12 cellular contexts compared by ENCODE assay signal in the genomic region with DNA sequence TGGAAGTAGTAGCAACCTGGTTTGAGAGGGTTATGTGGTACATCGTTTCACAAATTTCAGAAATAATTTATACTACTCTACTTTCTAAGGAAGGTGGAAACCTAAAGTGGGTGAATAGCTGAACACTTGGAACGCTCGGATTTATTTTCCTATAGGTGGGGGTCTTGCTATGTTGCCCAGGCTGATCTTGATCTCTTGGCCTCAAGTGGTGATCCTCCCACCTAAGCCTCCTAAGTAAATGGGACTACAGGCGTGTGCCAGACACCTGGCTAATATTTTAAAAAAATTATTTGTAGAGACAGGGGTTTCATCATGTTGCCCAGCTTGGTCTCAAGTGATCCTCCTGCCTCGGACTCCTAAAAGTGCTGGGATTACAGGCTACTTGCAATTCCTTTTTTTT. TPM values are rescaled to one million over a fixed set of nuclear protein-coding genes. Genes with fewer than 3 reads are reported as not detected.
A peak's percentile ranks its signal among the peaks of the same experiment; 100 is the strongest.
DNase-seq lines count a peak whose midpoint lies in the region; ATAC-seq, FAIRE-seq and TF ChIP-seq lines count a peak whose summit lies in the region.
"Had no signal": no experiment of that assay in that cellular context is flagged by ENCODE, and none has a peak within 500 bp of the region (broad histone marks: within the 10 kb centered on the region; RNA-seq: fewer than 3 reads in every experiment).

No MANE protein-coding gene starts in this region.

- in situ Hi-C loops in K562 (cut with MboI): no loop called here

- no peaks in the 10 kb centered on the region for H3K9me3 Mint-ChIP-seq in natural killer cell treated with Interleukin-12 subunit alpha and Interleukin-12 subunit beta and Interleukin-15 and Interleukin-18, amount 100 ng/mL, for 72 hours

- H3K4me3 ChIP-seq in A673 (ENCODE audit: low read depth, low read length, poor library complexity, severe bottlenecking) (no peak overlapping the region), DOHH2 (ENCODE audit: low read length) (no peak overlapping the region), K562 (no peak overlapping the region), Peyer's patch (no peak overlapping the region)
- H3K4me3 ChIP-seq: skin epidermis had no signal

- TF ChIP-seq POLR2A in K562 (conservative IDR thresholded peaks at IDR 0.05): no peak
- TF ChIP-seq POLR2A in Peyer's patch (IDR thresholded peaks at IDR 0.05): no peak

- BruUV-seq in A673 (replicated peaks; lab: Mats Ljungman, UMichigan) (no TSS peak), K562 (replicated peaks; lab: Mats Ljungman, UMichigan) (no TSS peak)

- no peak for TF ChIP-seq EP300 in K562 (IDR thresholded peaks at IDR 0.05; ENCODE audit: low read length)

- H3K27me3 Mint-ChIP-seq in natural killer cell treated with Interleukin-12 subunit alpha and Interleukin-12 subunit beta and Interleukin-15 and Interleukin-18, amount 100 ng/mL, for 72 hours: no peaks in the 10 kb centered on the region

- H3K9me2 ChIP-seq in DOHH2 (replicated peaks; ENCODE audit: control insufficient read depth, low read length): no peaks in the 10 kb centered on the region

- ATAC-seq in K562: no peak
- no peak for ATAC-seq in natural killer cell treated with Interleukin-12 subunit alpha and Interleukin-12 subunit beta and Interleukin-15 and Interleukin-18, amount 100 ng/mL, for 72 hours
- no peak for ATAC-seq in HG03571 (IDR thresholded peaks at IDR 0.05; ENCODE audit: unreplicated experiment)

- TF ChIP-seq CTCF in A673 (conservative IDR thresholded peaks at IDR 0.05; ENCODE audit: low read depth, low read length) (no peak), DOHH2 (IDR thresholded peaks at IDR 0.05; ENCODE audit: low read depth, low read length, poor library complexity, severe bottlenecking) (no peak), K562 (IDR thresholded peaks at IDR 0.05 in 2 of 3, conservative IDR thresholded peaks at IDR 0.05 in 1 of 3; ENCODE audit: insufficient read depth in 2 of 3, low read depth in 1 of 3, low read length in 3 of 3) (no peak), Peyer's patch (IDR thresholded peaks at IDR 0.05) (no peak)

- peaks cover 3% of the 10 kb centered on the region; the same call in 1 of the 2 replicates for H3F3A ChIP-seq in DOHH2 (ENCODE audit: control insufficient read depth, insufficient read depth)

- no peak for FAIRE-seq in K562 (lab: Jason Lieb, UNC)

- H3K9me3 ChIP-seq in A673 (ENCODE audit: low read depth, low read length, poor library complexity, severe bottlenecking) (no peaks in the 10 kb centered on the region), DOHH2 (ENCODE audit: control insufficient read depth, insufficient read depth, low read length) (no peaks in the 10 kb centered on the region), K562 (replicated peaks; ENCODE audit: control insufficient read depth, insufficient read depth, low read depth, low read length) (no peaks in the 10 kb centered on the region), Peyer's patch (no peaks in the 10 kb centered on the region)

- H3K4me2 ChIP-seq in DOHH2 (ENCODE audit: low read length) (peak overlapping the region; percentile 77; the same call in 1 of the 2 replicates), K562 (ENCODE audit: insufficient read depth, low read length) (peak overlapping the region; percentile 27; the same call in 1 of the 2 replicates)

- intact Hi-C loops in A673 (cut with micrococcal nuclease; ENCODE audit: unreplicated experiment): no loop called here
- intact Hi-C loops in K562 (cut with micrococcal nuclease): no loop called here

- H3K9me1 ChIP-seq in K562 (ENCODE audit: control insufficient read depth, insufficient read depth, low read length): peaks cover 3% of the 10 kb centered on the region

- H3K36me3 ChIP-seq in A673 (ENCODE audit: insufficient read depth, low read length, poor library complexity, severe bottlenecking): peaks cover 27% of the 10 kb centered on the region
- peaks cover 97% of the 10 kb centered on the region for H3K36me3 ChIP-seq in DOHH2 (ENCODE audit: control insufficient read depth, low read length)
- H3K36me3 ChIP-seq in K562 (ENCODE audit: control insufficient read depth, insufficient read depth, low read length): peaks cover 77% of the 10 kb centered on the region
- H3K36me3 ChIP-seq in Peyer's patch: no peaks in the 10 kb centered on the region

- DNase-seq in A673 (ENCODE audit: low spot score) (no peak), K562 (ENCODE audit: extremely low read depth in 1 of 4, low spot score in 3 of 4) (no peak), Peyer's patch (no peak), NCI-H524 (lab: John Stamatoyannopoulos, UW) (no peak), AG20443 (ENCODE audit: low spot score) (no peak)
- DNase-seq in natural killer cell treated with Interleukin-12 subunit alpha and Interleukin-12 subunit beta and Interleukin-15 and Interleukin-18, amount 100 ng/mL, for 72 hours (ENCODE audit: low spot score): no peak
- DNase-seq: NCI-H226 had no signal

- WGBS in K562 (ENCODE audit: insufficient coverage, low coverage, missing lambda C conversion rate): 87% methylated on average over 5 of the region's 5 CpGs

- H3K4me3 Mint-ChIP-seq in natural killer cell treated with Interleukin-12 subunit alpha and Interleukin-12 subunit beta and Interleukin-15 and Interleukin-18, amount 100 ng/mL, for 72 hours: peak overlapping the region; percentile 36
- H3K4me3 Mint-ChIP-seq: CD14-positive monocyte had no signal

- H3K4me1 ChIP-seq in A673 (ENCODE audit: insufficient read depth, low read length, poor library complexity, severe bottlenecking) (peaks cover 24% of the 10 kb centered on the region), DOHH2 (ENCODE audit: control insufficient read depth, low read length) (peaks cover 78% of the 10 kb centered on the region), K562 (replicated peaks in 1 of 2; ENCODE audit: control insufficient read depth in 2 of 2, insufficient read depth in 2 of 2, low read length in 2 of 2) (peaks cover 20 to 54% of the 10 kb centered on the region in 2 experiments), Peyer's patch (peaks cover 0 to 72% (median 13%) of the 10 kb centered on the region in 4 donors)

- CTCF ChIA-PET in A673 (lab: Charles Lee): no interaction called here
- CTCF ChIA-PET in K562 (lab: Yijun Ruan, JAX; ENCODE audit: low intra/inter-chr PET ratio): no interaction called here

- H4K20me1 ChIP-seq in DOHH2 (ENCODE audit: control insufficient read depth, insufficient read depth, low read depth, low read length) (peaks cover 64% of the 10 kb centered on the region), K562 (replicated peaks; ENCODE audit: control insufficient read depth, insufficient read depth, low read length) (peaks cover 70% of the 10 kb centered on the region)

- H3K27ac ChIP-seq in A673 (ENCODE audit: low read depth, low read length, poor library complexity, severe bottlenecking) (peak overlapping the region; percentile 9), DOHH2 (ENCODE audit: low read depth, low read length) (no peak overlapping the region), K562 (ENCODE audit: extremely low read depth, low read depth, low read length) (no peak overlapping the region), Peyer's patch (peak overlapping the region in 2 of 4 donors; percentile 15 to 63)
- H3K27ac ChIP-seq: HL-60 had no signal

- peaks cover 37% of the 10 kb centered on the region for H3K36me3 Mint-ChIP-seq in natural killer cell treated with Interleukin-12 subunit alpha and Interleukin-12 subunit beta and Interleukin-15 and Interleukin-18, amount 100 ng/mL, for 72 hours

- TF ChIP-seq RAD21 in K562 (CRISPR knock-in tag; conservative IDR thresholded peaks at IDR 0.05 in 1 of 2, IDR thresholded peaks at IDR 0.05 in 1 of 2): no peak

- no peaks in the 10 kb centered on the region; the same call in 1 of the 2 replicates for H3K79me2 ChIP-seq in DOHH2 (ENCODE audit: control insufficient read depth, low read length)
- H3K79me2 ChIP-seq in K562 (ENCODE audit: control insufficient read depth, insufficient read depth, low read length): peaks cover 100% of the 10 kb centered on the region; the same call in 2 of the 3 replicates

- H3K9ac ChIP-seq in K562 (ENCODE audit: insufficient read depth in 1 of 2, low read depth in 2 of 2, low read length in 2 of 2): no peak overlapping the region

- POLR2A ChIA-PET in A673 (lab: Charles Lee; ENCODE audit: low non-redundant PET): no interaction called here
- POLR2A ChIA-PET in K562 (lab: Yijun Ruan, JAX): interaction anchor here (0.6 to 1.3 kb wide), 5 partner anchors 8 to 606 kb away, joined by 3 to 4 read pairs (median 4); no protein-coding TSS in a partner anchor

- H3K27ac Mint-ChIP-seq in natural killer cell treated with Interleukin-12 subunit alpha and Interleukin-12 subunit beta and Interleukin-15 and Interleukin-18, amount 100 ng/mL, for 72 hours: peak overlapping the region in 1 of 2 donors; percentile 8

- H2AFZ ChIP-seq in K562 (ENCODE audit: low read depth, low read length): no peak overlapping the region

- H3K27me3 ChIP-seq in A673 (replicated peaks; ENCODE audit: insufficient read depth, low read depth, low read length, poor library complexity) (no peaks in the 10 kb centered on the region), DOHH2 (ENCODE audit: control insufficient read depth, low read length) (no peaks in the 10 kb centered on the region), K562 (ENCODE audit: control insufficient read depth in 2 of 2, insufficient read depth in 2 of 2, low read length in 2 of 2) (no peaks in the 10 kb centered on the region), Peyer's patch (no peaks in the 10 kb centered on the region)

- peaks cover 49 to 65% of the 10 kb centered on the region in 2 donors for H3K4me1 Mint-ChIP-seq in natural killer cell treated with Interleukin-12 subunit alpha and Interleukin-12 subunit beta and Interleukin-15 and Interleukin-18, amount 100 ng/mL, for 72 hours (ENCODE audit: low read depth in 2 of 2)

RNA-seq across cellular contexts. Expression of a gene that starts 6.7 kb away (rescaled TPM):
- total RNA-seq in A673 (2021) (63.9 and 67.2 TPM in 2 replicates), K562 (2014; rRNA removed) (33.5 and 38.1 TPM in 2 replicates), K562 (2014; rRNA removed; fragmentation: Illumina TruSeq; extraction: Trizol) (41.7 and 46.6 TPM in 2 replicates), K562 (2015; rRNA removed; fragmentation: Illumina TruSeq; extraction: Trizol) (38.6 and 39.9 TPM in 2 replicates), K562 (2021) (48.1 and 55.3 TPM in 2 replicates), Peyer's patch (100 to 1,000 TPM in 3 of 4 donors, 10 to 100 TPM in 1; 88.6 to 170 (median 130) TPM)
- total RNA-seq in K562 (2011; cell fraction: chromatin; rRNA removed; ENCODE audit: low replicate concordance): 207 and 465 TPM in 2 replicates
- 88.1 and 130 TPM in 2 replicates for total RNA-seq in K562 (2011; cell fraction: nucleolus; rRNA removed)
- 182 and 231 TPM in 2 replicates for total RNA-seq in K562 (2011; cell fraction: nucleoplasm; rRNA removed)
- polyA plus RNA-seq in K562 (2011; rRNA removed) (11.1 and 14.5 TPM in 2 replicates), K562 (2014; fragmentation: Illumina TruSeq; extraction: Trizol) (33.8 and 38.7 TPM in 2 replicates), K562 (2014; fragmentation: Nextera tagmentation; extraction: Ambion mirVana) (10 to 100 TPM in 1 of 2 experiments, 1 to 10 TPM in 1; 8.9 to 15.9 TPM), K562 (2014; rRNA removed) (18.2 and 23.4 TPM in 2 replicates)
- 7.9 and 14.7 TPM in 2 replicates for polyA plus RNA-seq in K562 (2011; cell fraction: cytosol; rRNA removed)
- polyA plus RNA-seq in K562 (2011; cell fraction: nucleus; rRNA removed): 55.0 and 72.1 TPM in 2 replicates
- polyA plus RNA-seq in K562 (2012): 26.5 and 30.8 TPM in 2 replicates
- 84.5 and 96.0 TPM in 2 replicates for polyA minus RNA-seq in K562 (2011; rRNA and poly(A)+ RNA removed)
- polyA minus RNA-seq in K562 (2011; cell fraction: cytosol; rRNA and poly(A)+ RNA removed): 28.8 and 34.0 TPM in 2 replicates
- 110 and 143 TPM in 2 replicates for polyA minus RNA-seq in K562 (2011; cell fraction: nucleus; rRNA and poly(A)+ RNA removed)
- 100 to 1,000 TPM; 152 to 172 TPM for total RNA-seq in natural killer cell treated with Interleukin-12 subunit alpha and Interleukin-12 subunit beta and Interleukin-15 and Interleukin-18, amount 100 ng/mL, for 72 hours
